Comparison of ENCODE assay signal across 27 cellular contexts in the genomic region with DNA sequence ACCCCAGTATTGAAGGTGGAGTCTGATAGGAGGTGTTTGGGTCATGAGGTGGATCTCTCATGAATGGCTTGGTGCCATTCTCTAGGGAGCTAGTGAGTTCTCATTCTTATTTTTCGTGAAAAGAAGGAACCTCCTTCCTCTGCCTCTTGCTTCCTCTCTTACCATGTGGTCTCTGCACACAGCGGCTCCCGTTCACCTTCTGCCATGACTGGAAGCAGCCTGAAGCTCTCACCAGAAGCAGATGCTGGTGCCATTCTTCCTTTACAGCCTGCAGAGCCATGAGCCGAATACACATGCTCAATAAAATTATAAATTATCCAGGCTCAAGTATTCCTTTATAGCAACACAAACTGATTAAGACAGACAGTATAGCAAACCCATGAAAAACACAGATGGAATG.
"Had no signal": no experiment of that assay in that cellular context is flagged by ENCODE, and none has a peak within 500 bp of the region (broad histone marks: within the 10 kb centered on the region; RNA-seq: fewer than 3 reads in every experiment).

No MANE protein-coding gene starts in this region.

- H3K27ac Mint-ChIP-seq: stimulated activated effector memory CD8-positive, alpha-beta T cell treated with anti-CD3 and anti-CD28 coated beads, Interleukin-12 subunit alpha, Interleukin-12 subunit beta, amount 100 ng/mL, for 72 hours; stimulated activated memory B cell treated with anti-CD40 and anti-IgM and Interleukin-4, amounts not matched to agents 10 μg/mL and 1 μg/mL and 100 μg/mL, for 72 hours; stimulated activated naive B cell treated with anti-CD40 and anti-IgM and Interleukin-4, amounts not matched to agents 10 μg/mL and 1 μg/mL and 100 μg/mL, for 72 hours; stimulated activated naive CD8-positive, alpha-beta T cell treated with anti-CD3 and anti-CD28 coated beads, Interleukin-15, amount 100 ng/mL, for 72 hours; stimulated activated naive CD8-positive, alpha-beta T cell treated with anti-CD3 and anti-CD28 coated beads, Interleukin-15, Interleukin-2, amounts not matched to agents 100 ng/mL and 50 ng/mL, for 24 hours; type B pancreatic cell had no signal

- DNase-seq: stimulated activated CD4-positive, alpha-beta T cell treated with anti-CD3 and anti-CD28 coated beads, Interleukin-2, amount 100 ng/mL, for 48 hours; stimulated activated CD4-positive, alpha-beta T cell treated with anti-CD3 and anti-CD28 coated beads, Interleukin-4, amount 100 ng/mL, for 1 hour; stimulated activated CD4-positive, alpha-beta T cell treated with anti-CD3 and anti-CD28 coated beads, Interleukin-4, amount 100 ng/mL, for 24 hours; stimulated activated CD4-positive, alpha-beta T cell treated with anti-CD3 and anti-CD28 coated beads, Interleukin-4, amount 100 ng/mL, for 4 hours; stimulated activated CD8-positive, alpha-beta memory T cell treated with anti-CD3 and anti-CD28 coated beads, Interleukin-4, amount 100 ng/mL, for 48 hours; stimulated activated naive B cell treated with anti-CD40 and anti-IgM and Interleukin-4, amounts not matched to agents 10 μg/mL and 1 μg/mL and 100 μg/mL, for 72 hours; stimulated activated naive CD4-positive, alpha-beta T cell; stimulated activated naive CD4-positive, alpha-beta T cell treated with Interleukin-2 at 50 U/mL for 16 hours; stimulated activated naive CD8-positive, alpha-beta T cell treated with anti-CD3 and anti-CD28 coated beads, Interleukin-15, amount 100 ng/mL, for 72 hours; stimulated activated naive CD8-positive, alpha-beta T cell treated with anti-CD3 and anti-CD28 coated beads, Interleukin-15, Interleukin-2, amounts not matched to agents 100 U/mL and 50 U/mL, for 24 hours; stomach; substantia nigra; testis; thyroid gland; tibial artery; transverse colon; upper lobe of left lung; upper lobe of right lung; uterus had no signal

- H3K4me3 ChIP-seq: stomach, suprapubic skin, testis, thoracic aorta, thyroid gland, tibial artery, tibial nerve, transverse colon, upper lobe of left lung, upper lobe of right lung, uterus, vagina had no signal

- H3K36me3 ChIP-seq: stomach, suprapubic skin, thoracic aorta, thyroid gland, tibial artery, tibial nerve, transverse colon, upper lobe of left lung, upper lobe of right lung, uterus, vagina had no signal

- H3K4me1 Mint-ChIP-seq: stimulated activated effector memory CD8-positive, alpha-beta T cell treated with anti-CD3 and anti-CD28 coated beads, Interleukin-12 subunit alpha, Interleukin-12 subunit beta, amount 100 ng/mL, for 72 hours; stimulated activated memory B cell treated with anti-CD40 and anti-IgM and Interleukin-4, amounts not matched to agents 10 μg/mL and 1 μg/mL and 100 μg/mL, for 72 hours; stimulated activated naive B cell treated with anti-CD40 and anti-IgM and Interleukin-4, amounts not matched to agents 10 μg/mL and 1 μg/mL and 100 μg/mL, for 72 hours; stimulated activated naive CD8-positive, alpha-beta T cell treated with anti-CD3 and anti-CD28 coated beads, Interleukin-15, amount 100 ng/mL, for 72 hours had no signal

- H3K36me3 Mint-ChIP-seq: stimulated activated effector memory CD8-positive, alpha-beta T cell treated with anti-CD3 and anti-CD28 coated beads, Interleukin-12 subunit alpha, Interleukin-12 subunit beta, amount 100 ng/mL, for 72 hours; stimulated activated memory B cell treated with anti-CD40 and anti-IgM and Interleukin-4, amounts not matched to agents 10 μg/mL and 1 μg/mL and 100 μg/mL, for 72 hours; stimulated activated naive B cell treated with anti-CD40 and anti-IgM and Interleukin-4, amounts not matched to agents 10 μg/mL and 1 μg/mL and 100 μg/mL, for 72 hours; type B pancreatic cell had no signal

- ATAC-seq: stimulated activated effector memory CD8-positive, alpha-beta T cell treated with anti-CD3 and anti-CD28 coated beads, Interleukin-12 subunit alpha, Interleukin-12 subunit beta, amount 100 ng/mL, for 72 hours; stimulated activated memory B cell treated with anti-CD40 and anti-IgM and Interleukin-4, amounts not matched to agents 10 μg/mL and 1 μg/mL and 100 μg/mL, for 72 hours; stimulated activated naive B cell treated with anti-CD40 and anti-IgM and Interleukin-4, amounts not matched to agents 10 μg/mL and 1 μg/mL and 100 μg/mL, for 72 hours; stimulated activated naive CD8-positive, alpha-beta T cell treated with anti-CD3 and anti-CD28 coated beads, Interleukin-15, amount 100 ng/mL, for 72 hours; stimulated activated naive CD8-positive, alpha-beta T cell treated with anti-CD3 and anti-CD28 coated beads, Interleukin-15, Interleukin-2, amounts not matched to agents 100 U/mL and 50 U/mL, for 24 hours; upper lobe of right lung had no signal

- H3K9me3 Mint-ChIP-seq: stimulated activated effector memory CD8-positive, alpha-beta T cell treated with anti-CD3 and anti-CD28 coated beads, Interleukin-12 subunit alpha, Interleukin-12 subunit beta, amount 100 ng/mL, for 72 hours; stimulated activated naive CD8-positive, alpha-beta T cell treated with anti-CD3 and anti-CD28 coated beads, Interleukin-15, amount 100 ng/mL, for 72 hours; stimulated activated naive CD8-positive, alpha-beta T cell treated with anti-CD3 and anti-CD28 coated beads, Interleukin-15, Interleukin-2, amounts not matched to agents 100 ng/mL and 50 ng/mL, for 24 hours had no signal

- H3K27me3 ChIP-seq: testis, thyroid gland, tibial artery, tibial nerve, transverse colon, upper lobe of left lung, upper lobe of right lung, uterus, vagina had no signal

- H3K9me3 ChIP-seq: stomach, suprapubic skin, testis, thoracic aorta, thyroid gland, tibial artery, tibial nerve, transverse colon, upper lobe of left lung, upper lobe of right lung, uterus, vagina had no signal

- H3K27me3 Mint-ChIP-seq: stimulated activated memory B cell treated with anti-CD40 and anti-IgM and Interleukin-4, amounts not matched to agents 10 μg/mL and 1 μg/mL and 100 μg/mL, for 72 hours; type B pancreatic cell had no signal

- H3K4me1 ChIP-seq: stomach, suprapubic skin, testis, thyroid gland, tibial artery, tibial nerve, transverse colon, upper lobe of left lung, upper lobe of right lung, uterus, vagina had no signal

- H3K27ac ChIP-seq: stomach, suprapubic skin, testis, thoracic aorta, thyroid gland, tibial artery, tibial nerve, transverse colon, upper lobe of left lung, upper lobe of right lung, uterus, vagina had no signal

- H3K4me3 Mint-ChIP-seq: stimulated activated effector memory CD8-positive, alpha-beta T cell treated with anti-CD3 and anti-CD28 coated beads, Interleukin-12 subunit alpha, Interleukin-12 subunit beta, amount 100 ng/mL, for 72 hours; stimulated activated memory B cell treated with anti-CD40 and anti-IgM and Interleukin-4, amounts not matched to agents 10 μg/mL and 1 μg/mL and 100 μg/mL, for 72 hours; stimulated activated naive B cell treated with anti-CD40 and anti-IgM and Interleukin-4, amounts not matched to agents 10 μg/mL and 1 μg/mL and 100 μg/mL, for 72 hours; stimulated activated naive CD8-positive, alpha-beta T cell treated with anti-CD3 and anti-CD28 coated beads, Interleukin-15, amount 100 ng/mL, for 72 hours; stimulated activated naive CD8-positive, alpha-beta T cell treated with anti-CD3 and anti-CD28 coated beads, Interleukin-15, Interleukin-2, amounts not matched to agents 100 ng/mL and 50 ng/mL, for 24 hours; type B pancreatic cell had no signal
